9 cellular contexts compared by ENCODE assay signal in genomic region chr20:4224282-4224681, GRCh38. TPM values are rescaled to one million over a fixed set of nuclear protein-coding genes. Genes with fewer than 3 reads are reported as not detected.
DNase-seq lines count a peak whose midpoint lies in the region; ATAC-seq and TF ChIP-seq lines count a peak whose summit lies in the region.
"Not testable (repeated sequence)": the region's sequence is repeated elsewhere in the genome, so short reads cannot be mapped to it uniquely, and the experiment has no call there.
"Had no signal": no experiment of that assay in that cellular context is flagged by ENCODE, and none has a peak within 500 bp of the region (broad histone marks: within the 10 kb centered on the region; RNA-seq: fewer than 3 reads in every experiment).

No MANE protein-coding gene starts in this region.

- H3K27ac ChIP-seq in hepatocyte, result not testable (repeated sequence)

- peaks cover 42% of the 10 kb centered on the region for H3K4me1 ChIP-seq in adipocyte (ENCODE audit: control insufficient read depth, insufficient read depth, low read length)
- H3K4me1 ChIP-seq in hepatocyte (ENCODE audit: insufficient read depth), result not testable (repeated sequence)

- peak; percentile 3 for ATAC-seq in sciatic nerve

- CTCF ChIA-PET in BJ (lab: Yijun Ruan, JAX), result interaction anchor here (0.8 kb wide), 1 partner anchor 369 kb away, joined by 3 read pairs; no protein-coding TSS in a partner anchor

- not testable (repeated sequence) for H3K9me3 ChIP-seq in adipocyte (ENCODE audit: control insufficient read depth, low read length); hepatocyte (ENCODE audit: low read depth)

- not testable (repeated sequence) for H2AFZ ChIP-seq in hepatocyte

- H3K4me2 ChIP-seq in hepatocyte, result not testable (repeated sequence)

- H3K36me3 ChIP-seq in BJ (ENCODE audit: control insufficient read depth, insufficient read depth, low read length); adipocyte (ENCODE audit: control insufficient read depth, insufficient read depth, low read length, severe bottlenecking); hepatocyte (replicated peaks; ENCODE audit: insufficient read depth, low read depth): not testable (repeated sequence)

- intact Hi-C loops in sciatic nerve (cut with DNase I), result not testable (repeated sequence)

- not testable (repeated sequence) for DNase-seq in BJ (ENCODE audit: low read depth); HFF-Myc (ENCODE audit: extremely low read depth, low read depth); epithelial cell of esophagus (ENCODE audit: low read depth); hepatocyte (ENCODE audit: low spot score); sciatic nerve (ENCODE audit: low spot score)
- DNase-seq in OCI-M1 (lab: John Stamatoyannopoulos, UW), result peak; percentile 6
- DNase-seq in adipocyte (ENCODE audit: low read depth), result peak; percentile 21

- not testable (repeated sequence) for H3K27me3 ChIP-seq in BJ (ENCODE audit: control insufficient read depth, insufficient read depth, low read length); adipocyte (replicated peaks; ENCODE audit: control insufficient read depth, insufficient read depth, low read length); hepatocyte

- H4K20me1 ChIP-seq in hepatocyte (ENCODE audit: insufficient read depth, poor library complexity, severe bottlenecking), result not testable (repeated sequence)

- POLR2A ChIA-PET in BJ (lab: Charles Lee), result not testable (repeated sequence)

- WGBS in hepatocyte (ENCODE audit: low lambda C conversion rate, missing lambda C conversion rate), result 88% methylated on average over 2 of the region's 2 CpGs

- not testable (repeated sequence) for H3K9me2 ChIP-seq in hepatocyte (replicated peaks; ENCODE audit: insufficient read depth)

- peak; percentile 40; the same call in 1 of the 2 replicates for TF ChIP-seq CTCF in BJ (IDR thresholded peaks at IDR 0.05; ENCODE audit: insufficient read depth, low read depth, low read length)
- peak; percentile 14 for TF ChIP-seq CTCF in HFF-Myc (IDR thresholded peaks at IDR 0.05; ENCODE audit: low read depth, low read length, missing control alignments)
- TF ChIP-seq CTCF in epithelial cell of esophagus (IDR thresholded peaks at IDR 0.05; ENCODE audit: insufficient read depth, low read depth, low read length, missing control alignments), result peak; percentile 22
- TF ChIP-seq CTCF in hepatocyte (IDR thresholded peaks at IDR 0.05; ENCODE audit: poor library complexity), result peak; percentile 15

- H3K79me2 ChIP-seq in hepatocyte, result not testable (repeated sequence)

- H3K9ac ChIP-seq in adipocyte (ENCODE audit: low read length), result not testable (repeated sequence)

- not testable (repeated sequence) for H3K4me3 ChIP-seq in BJ (ENCODE audit: low read depth, low read length); HFF-Myc (replicated peaks; ENCODE audit: low read depth, low read length); adipocyte (ENCODE audit: low read length); epithelial cell of esophagus (ENCODE audit: low read length); hepatocyte

RNA-seq across cellular contexts. Expression of gene ADRA1D, which starts 24.8 kb away (rescaled TPM):
- polyA plus RNA-seq in BJ (2011; rRNA removed), result 3.7 and 6.5 TPM in 2 replicates
- 2.8 and 3.7 TPM in 2 replicates for polyA minus RNA-seq in BJ (2011; rRNA and poly(A)+ RNA removed)
- total RNA-seq in hepatocyte, result 1.2 and 2.6 TPM in 2 replicates
- polyA plus RNA-seq in hepatocyte, result 1.7 and 2.2 TPM in 2 replicates
- total RNA-seq in sciatic nerve, result 11.9 TPM
- total RNA-seq: CD8-positive, alpha-beta T cell; Daoy had no signal
